Comparison of ENCODE assay signal across 8 cellular contexts in genomic region chr13:30744056-30744684, GRCh38. TPM values are rescaled to one million over a fixed set of nuclear protein-coding genes. Genes with fewer than 3 reads are reported as not detected.
DNase-seq lines count a peak whose midpoint lies in the region; ATAC-seq and FAIRE-seq lines count a peak whose summit lies in the region.

No MANE protein-coding gene starts in this region.

- H3K27ac Mint-ChIP-seq in CD4-positive, alpha-beta memory T cell = peak overlapping the region; percentile 83 to 95 (median 88)

- peak; percentile 95 for ATAC-seq in GM21423 (IDR thresholded peaks at IDR 0.05; ENCODE audit: unreplicated experiment)

- H3K4me1 Mint-ChIP-seq in CD4-positive, alpha-beta memory T cell = peaks cover 44 to 68% (median 57%) of the 10 kb centered on the region in 4 donors

- no peaks in the 10 kb centered on the region for H3K9me3 ChIP-seq in CD4-positive, alpha-beta memory T cell (ENCODE audit: control insufficient read depth in 1 of 2, low read length in 2 of 2)
- H3K9me3 ChIP-seq in duodenal mucosa (ENCODE audit: control insufficient read depth in 1 of 2, low read length in 2 of 2) (no peaks in the 10 kb centered on the region), skeletal muscle satellite cell (replicated peaks; ENCODE audit: low read length) (no peaks in the 10 kb centered on the region)

- H3K9me3 Mint-ChIP-seq in CD4-positive, alpha-beta memory T cell = peaks cover 0 to 5% (median 0%) of the 10 kb centered on the region in 8 donors

- intact Hi-C loops in CD4-positive, alpha-beta memory T cell (cut with micrococcal nuclease) = loop anchor here (1.0 to 5.0 kb wide), 6 partner anchors 9 to 372 kb away; partner anchors contain the start of genes ALOX5AP and USPL1

- peak overlapping the region in 7 of 8 donors; percentile 46 to 73 (median 54) for H3K4me3 Mint-ChIP-seq in CD4-positive, alpha-beta memory T cell

- peaks cover 37% of the 10 kb centered on the region for H3K36me3 ChIP-seq in CD4-positive, alpha-beta memory T cell (ENCODE audit: insufficient read depth, low read length)
- H3K36me3 ChIP-seq in duodenal mucosa (ENCODE audit: control insufficient read depth in 1 of 2, insufficient read depth in 2 of 2, low read length in 2 of 2) (no peaks in the 10 kb centered on the region), skeletal muscle satellite cell (ENCODE audit: insufficient read depth, low read length) (no peaks in the 10 kb centered on the region)

- peak overlapping the region; percentile 45 for H3K4me2 ChIP-seq in skeletal muscle satellite cell (ENCODE audit: low read length)

- CTCF ChIA-PET in CD4-positive, alpha-beta memory T cell (lab: Charles Lee; ENCODE audit: partially characterized antibody) = interaction anchor here (1.4 to 1.5 kb wide), 2 partner anchors 9 to 10 kb away, joined by 3 read pairs; no protein-coding TSS in a partner anchor

- H3K4me3 ChIP-seq in CD4-positive, alpha-beta memory T cell (ENCODE audit: low read length in 2 of 2) = peak overlapping the region in 1 of 2 donors; percentile 16
- peak overlapping the region; percentile 28 to 33 for H3K4me3 ChIP-seq in duodenal mucosa (ENCODE audit: low read depth in 1 of 2, low read length in 2 of 2)
- H3K4me3 ChIP-seq in skeletal muscle satellite cell (ENCODE audit: low read length) = peak overlapping the region; percentile 42

- H3K9ac ChIP-seq in duodenal mucosa (ENCODE audit: low read depth in 1 of 2, low read length in 2 of 2) = peak overlapping the region in 1 of 2 donors; percentile 41
- H3K9ac ChIP-seq in skeletal muscle satellite cell (ENCODE audit: low read depth, low read length) = peak overlapping the region; percentile 15

- no peaks in the 10 kb centered on the region for H3K27me3 Mint-ChIP-seq in CD4-positive, alpha-beta memory T cell

- no peak for FAIRE-seq in HTR-8/SVneo (lab: Jason Lieb, UNC)

- H3K4me1 ChIP-seq in CD4-positive, alpha-beta memory T cell (ENCODE audit: insufficient read depth, low read length) = peaks cover 65% of the 10 kb centered on the region
- H3K4me1 ChIP-seq in duodenal mucosa (ENCODE audit: control insufficient read depth in 1 of 2, insufficient read depth in 2 of 2, low read length in 2 of 2) (peaks cover 55 to 58% of the 10 kb centered on the region in 2 donors), skeletal muscle satellite cell (ENCODE audit: control insufficient read depth, insufficient read depth, low read length) (peaks cover 65% of the 10 kb centered on the region)

- H3K27ac ChIP-seq in CD4-positive, alpha-beta memory T cell (ENCODE audit: low read depth, low read length) = peak overlapping the region; percentile 48
- H3K27ac ChIP-seq in duodenal mucosa (ENCODE audit: low read depth, low read length) = peak overlapping the region; percentile 53

- H3K27me3 ChIP-seq in CD4-positive, alpha-beta memory T cell (ENCODE audit: insufficient read depth, low read length) = no peaks in the 10 kb centered on the region
- no peaks in the 10 kb centered on the region for H3K27me3 ChIP-seq in duodenal mucosa (ENCODE audit: control insufficient read depth in 1 of 2, insufficient read depth in 2 of 2, low read length in 2 of 2)
- H3K27me3 ChIP-seq in skeletal muscle satellite cell (ENCODE audit: control insufficient read depth, insufficient read depth, low read length) = no peaks in the 10 kb centered on the region

- peak; percentile 88 to 97 (median 92) for DNase-seq in CD4-positive, alpha-beta memory T cell
- DNase-seq in HTR-8/SVneo (ENCODE audit: insufficient read length, low spot score) (peak; percentile 26), HuH-7 (ENCODE audit: low spot score) (no peak), NCI-H1417 treated with DMSO at 0.1 percent for 48 hours (lab: John Stamatoyannopoulos, UW) (no peak)
- DNase-seq in activated CD4-positive, alpha-beta T cell treated with anti-CD3 and anti-CD28 coated beads for 4 hours = peak; percentile 77 to 82

- POLR2A ChIA-PET in CD4-positive, alpha-beta memory T cell (lab: Charles Lee; ENCODE audit: partially characterized antibody) = interaction anchor here (0.7 to 3.5 kb wide), 10 partner anchors 9 to 372 kb away, joined by 3 to 19 read pairs (median 3); partner anchors contain the start of genes ALOX5AP, UBE2L5 and USPL1

- H3K36me3 Mint-ChIP-seq in CD4-positive, alpha-beta memory T cell = peaks cover 37 to 47% of the 10 kb centered on the region in 2 donors

RNA-seq across cellular contexts. Expression of gene ALOX5AP, which starts 8.8 kb away (rescaled TPM):
- 10 to 100 TPM; 53.7 to 54.0 TPM for total RNA-seq in CD4-positive, alpha-beta memory T cell
- polyA plus RNA-seq in CD4-positive, alpha-beta memory T cell = 100 to 1,000 TPM; 377 to 569 TPM
- total RNA-seq in skeletal muscle satellite cell (2012; rRNA removed) = 0.44 TPM in 1 of 2 replicates, not detected in the other

Comparison
In these comparisons a context has a peak if more than half of its experiments do, and no peak if none do; other contexts are left out.
1. DNase-seq: peak in CD4-positive, alpha-beta memory T cell (5 of 5), HTR-8/SVneo (single experiment) and activated CD4-positive, alpha-beta T cell treated with anti-CD3 and anti-CD28 coated beads for 4 hours (2 of 2); none in HuH-7 (single experiment) and NCI-H1417 treated with DMSO at 0.1 percent for 48 hours (single experiment).